In genomic region chr3:107985496-107985895, GRCh38 we compare ENCODE assay signal across 9 cellular contexts.
DNase-seq lines count a peak whose midpoint lies in the region; ATAC-seq and TF ChIP-seq lines count a peak whose summit lies in the region.
"Had no signal": no experiment of that assay in that cellular context is flagged by ENCODE, and none has a peak within 500 bp of the region (broad histone marks: within the 10 kb centered on the region; RNA-seq: fewer than 3 reads in every experiment).

No MANE protein-coding gene starts in this region.

- H3K4me1 ChIP-seq in ascending aorta: peaks cover 0 to 17% of the 10 kb centered on the region in 2 donors

- intact Hi-C loops in ascending aorta (cut with DNase I): no loop called here

- H3K9me3 ChIP-seq in ascending aorta: no peaks in the 10 kb centered on the region
- H3K9me3 ChIP-seq: upper lobe of left lung had no signal

- no peaks in the 10 kb centered on the region for H3K36me3 ChIP-seq in ascending aorta
- H3K36me3 ChIP-seq: upper lobe of left lung had no signal

- no peaks in the 10 kb centered on the region for H3K27me3 ChIP-seq in ascending aorta
- H3K27me3 ChIP-seq: upper lobe of left lung had no signal

- ATAC-seq in GM19372 (IDR thresholded peaks at IDR 0.05; ENCODE audit: low read depth, unreplicated experiment): peak; percentile 96
- peak; percentile 79 for ATAC-seq in HG03280 (IDR thresholded peaks at IDR 0.05; ENCODE audit: unreplicated experiment)

- peak; percentile 32 for DNase-seq in ACHN
- peak; percentile 10 for DNase-seq in activated T-helper 1 cell treated with Interleukin-2 at 50 U/mL for 16 hours (ENCODE audit: low read depth)
- no peak for DNase-seq in ascending aorta (ENCODE audit: low spot score in 2 of 2)
- DNase-seq in NCI-H510A (lab: John Stamatoyannopoulos, UW): no peak
- no peak for DNase-seq in NCI-H1092 (lab: John Stamatoyannopoulos, UW)
- no peak for DNase-seq in HT-29 (ENCODE audit: low spot score)

- no peak for TF ChIP-seq CTCF in ascending aorta (IDR thresholded peaks at IDR 0.05)

- in situ Hi-C loops in ACHN (cut with HindIII; ENCODE audit: low pct_ligation_motif_present, low pct_unique_long_range_greater_than_20kb, low sequenced_read_pairs): no loop called here

- H3K27ac ChIP-seq in ascending aorta: no peak overlapping the region

- no peak overlapping the region for H3K4me3 ChIP-seq in ascending aorta
- H3K4me3 ChIP-seq: upper lobe of left lung had no signal

Comparison
In these comparisons a context has a peak if more than half of its experiments do, and no peak if none do; other contexts are left out.
1. DNase-seq: peak in ACHN (single experiment) and activated T-helper 1 cell treated with Interleukin-2 at 50 U/mL for 16 hours (single experiment); none in ascending aorta (0 of 2), NCI-H510A (single experiment), NCI-H1092 (single experiment) and HT-29 (single experiment).